In genomic region chr3:113005622-113006021, GRCh38 we compare ENCODE assay signal across 19 cellular contexts. TPM values are rescaled to one million over a fixed set of nuclear protein-coding genes. Genes with fewer than 3 reads are reported as not detected.
DNase-seq lines count a peak whose midpoint lies in the region; ATAC-seq and TF ChIP-seq lines count a peak whose summit lies in the region.
"Had no signal": no experiment of that assay in that cellular context is flagged by ENCODE, and none has a peak within 500 bp of the region (broad histone marks: within the 10 kb centered on the region; RNA-seq: fewer than 3 reads in every experiment).

No MANE protein-coding gene starts in this region.

- no peaks in the 10 kb centered on the region for H3K27me3 ChIP-seq in MM.1S (replicated peaks; ENCODE audit: insufficient read depth, low read length)
- H3K27me3 ChIP-seq in body of pancreas = no peaks in the 10 kb centered on the region
- H3K27me3 ChIP-seq: breast epithelium had no signal

- peak overlapping the region; percentile 57 for H3K4me2 ChIP-seq in MM.1S (ENCODE audit: low read depth, low read length)

- H3K9me3 ChIP-seq in MM.1S (replicated peaks; ENCODE audit: insufficient read depth, low read length) (no peaks in the 10 kb centered on the region), body of pancreas (no peaks in the 10 kb centered on the region)
- H3K9me3 ChIP-seq: breast epithelium, Caco-2, psoas muscle had no signal

- H3K4me3 ChIP-seq in MM.1S (ENCODE audit: low read length) = peak overlapping the region; percentile 6; the same call in 1 of the 2 replicates
- H3K4me3 ChIP-seq in body of pancreas = no peak overlapping the region
- H3K4me3 ChIP-seq: breast epithelium, GM12878, lung, psoas muscle had no signal

- TF ChIP-seq CTCF in MM.1S (IDR thresholded peaks at IDR 0.05; ENCODE audit: low read length) = no peak
- TF ChIP-seq CTCF in body of pancreas (IDR thresholded peaks at IDR 0.05) = no peak

- no peaks in the 10 kb centered on the region for H3K9me3 Mint-ChIP-seq in activated naive CD4-positive, alpha-beta T cell treated with anti-CD3 and anti-CD28 coated beads, Interleukin-2, amount 10 ng/mL, durations not matched to agents 7 days and 5 days
- no peaks in the 10 kb centered on the region for H3K9me3 Mint-ChIP-seq in activated naive CD8-positive, alpha-beta T cell treated with anti-CD3 and anti-CD28 coated beads, Interleukin-2, amount 50 U/mL, for 24 hours
- no peaks in the 10 kb centered on the region for H3K9me3 Mint-ChIP-seq in stimulated activated naive CD8-positive, alpha-beta T cell treated with anti-CD3 and anti-CD28 coated beads, Interleukin-15, Interleukin-2, amounts not matched to agents 100 ng/mL and 50 ng/mL, for 24 hours
- H3K9me3 Mint-ChIP-seq: nephron had no signal

- H3K4me1 ChIP-seq in MM.1S (ENCODE audit: low read length) (peaks cover 24% of the 10 kb centered on the region), body of pancreas (no peaks in the 10 kb centered on the region)
- H3K4me1 ChIP-seq: breast epithelium, Caco-2, psoas muscle had no signal

- no peaks in the 10 kb centered on the region for H3K27me3 Mint-ChIP-seq in activated naive CD4-positive, alpha-beta T cell treated with anti-CD3 and anti-CD28 coated beads, Interleukin-2, amount 10 ng/mL, durations not matched to agents 7 days and 5 days
- H3K27me3 Mint-ChIP-seq in activated naive CD8-positive, alpha-beta T cell treated with anti-CD3 and anti-CD28 coated beads, Interleukin-2, amount 50 U/mL, for 24 hours = no peaks in the 10 kb centered on the region
- no peaks in the 10 kb centered on the region for H3K27me3 Mint-ChIP-seq in stimulated activated naive CD8-positive, alpha-beta T cell treated with anti-CD3 and anti-CD28 coated beads, Interleukin-15, Interleukin-2, amounts not matched to agents 100 ng/mL and 50 ng/mL, for 24 hours

- peaks cover 22% of the 10 kb centered on the region for H3F3A ChIP-seq in MM.1S (ENCODE audit: insufficient read depth, low read length)

- DNase-seq in activated naive CD4-positive, alpha-beta T cell treated with anti-CD3 and anti-CD28 coated beads, Interleukin-2, amount 10 ng/mL, durations not matched to agents 7 days and 5 days = peak; percentile 23
- no peak for DNase-seq in activated naive CD4-positive, alpha-beta T cell treated with Interleukin-2 at 50 U/mL for 16 hours
- DNase-seq in MM.1S = peak; percentile 81
- no peak for DNase-seq in activated naive CD8-positive, alpha-beta T cell treated with anti-CD3 and anti-CD28 coated beads, Interleukin-2, amount 50 U/mL, for 24 hours
- DNase-seq in pons (ENCODE audit: low spot score) = no peak
- DNase-seq in body of pancreas = no peak
- no peak for DNase-seq in left lobe of liver (ENCODE audit: low spot score)
- DNase-seq: activated CD4-positive, alpha-beta T cell treated with anti-CD3 and anti-CD28 coated beads for 48 hours; activated gamma-delta T cell treated with Interleukin-2 at 50 U/mL for 16 hours; Caco-2; NCI-H146; NCI-H446; psoas muscle; SHP77 had no signal

- no peak overlapping the region for H2AFZ ChIP-seq in MM.1S (ENCODE audit: low read length)

- H3K9ac ChIP-seq in MM.1S (ENCODE audit: low read length) = no peak overlapping the region

- H3K36me3 Mint-ChIP-seq in activated naive CD4-positive, alpha-beta T cell treated with anti-CD3 and anti-CD28 coated beads, Interleukin-2, amount 10 ng/mL, durations not matched to agents 7 days and 5 days = peaks cover 73% of the 10 kb centered on the region
- H3K36me3 Mint-ChIP-seq in activated naive CD8-positive, alpha-beta T cell treated with anti-CD3 and anti-CD28 coated beads, Interleukin-2, amount 50 U/mL, for 24 hours (ENCODE audit: low read depth) = peaks cover 72% of the 10 kb centered on the region
- H3K36me3 Mint-ChIP-seq in stimulated activated naive CD8-positive, alpha-beta T cell treated with anti-CD3 and anti-CD28 coated beads, Interleukin-15, Interleukin-2, amounts not matched to agents 100 ng/mL and 50 ng/mL, for 24 hours (ENCODE audit: low read depth) = peaks cover 85% of the 10 kb centered on the region

- no peak for TF ChIP-seq POLR2A in body of pancreas (IDR thresholded peaks at IDR 0.05)

- intact Hi-C loops in body of pancreas (cut with DNase I) = no loop called here

- H3K4me1 Mint-ChIP-seq in activated naive CD4-positive, alpha-beta T cell treated with anti-CD3 and anti-CD28 coated beads, Interleukin-2, amount 10 ng/mL, durations not matched to agents 7 days and 5 days = peaks cover 73% of the 10 kb centered on the region
- peaks cover 74% of the 10 kb centered on the region for H3K4me1 Mint-ChIP-seq in activated naive CD8-positive, alpha-beta T cell treated with anti-CD3 and anti-CD28 coated beads, Interleukin-2, amount 50 U/mL, for 24 hours
- peaks cover 63% of the 10 kb centered on the region for H3K4me1 Mint-ChIP-seq in stimulated activated naive CD8-positive, alpha-beta T cell treated with anti-CD3 and anti-CD28 coated beads, Interleukin-15, Interleukin-2, amounts not matched to agents 100 ng/mL and 50 ng/mL, for 24 hours (ENCODE audit: low read depth)

- H3K4me3 Mint-ChIP-seq in activated naive CD4-positive, alpha-beta T cell treated with anti-CD3 and anti-CD28 coated beads, Interleukin-2, amount 10 ng/mL, durations not matched to agents 7 days and 5 days = peak overlapping the region; percentile 48
- peak overlapping the region; percentile 62 for H3K4me3 Mint-ChIP-seq in activated naive CD8-positive, alpha-beta T cell treated with anti-CD3 and anti-CD28 coated beads, Interleukin-2, amount 50 U/mL, for 24 hours
- peak overlapping the region; percentile 75 for H3K4me3 Mint-ChIP-seq in stimulated activated naive CD8-positive, alpha-beta T cell treated with anti-CD3 and anti-CD28 coated beads, Interleukin-15, Interleukin-2, amounts not matched to agents 100 ng/mL and 50 ng/mL, for 24 hours
- H3K4me3 Mint-ChIP-seq: nephron had no signal

- no peaks in the 10 kb centered on the region for H4K20me1 ChIP-seq in MM.1S (ENCODE audit: insufficient read depth, low read length)

- ATAC-seq in activated naive CD8-positive, alpha-beta T cell treated with anti-CD3 and anti-CD28 coated beads, Interleukin-2, amount 50 U/mL, for 24 hours = peak; percentile 97
- ATAC-seq in body of pancreas = no peak
- ATAC-seq in left lobe of liver = no peak
- ATAC-seq: GM12878, psoas muscle had no signal

- WGBS in body of pancreas, 2 donors = 77 to 81% methylated on average over 7 of the region's 7 CpGs

- peak overlapping the region; percentile 87 for H3K27ac Mint-ChIP-seq in activated naive CD4-positive, alpha-beta T cell treated with anti-CD3 and anti-CD28 coated beads, Interleukin-2, amount 10 ng/mL, durations not matched to agents 7 days and 5 days
- peak overlapping the region; percentile 88 for H3K27ac Mint-ChIP-seq in activated naive CD8-positive, alpha-beta T cell treated with anti-CD3 and anti-CD28 coated beads, Interleukin-2, amount 50 U/mL, for 24 hours
- peak overlapping the region; percentile 96 for H3K27ac Mint-ChIP-seq in stimulated activated naive CD8-positive, alpha-beta T cell treated with anti-CD3 and anti-CD28 coated beads, Interleukin-15, Interleukin-2, amounts not matched to agents 100 ng/mL and 50 ng/mL, for 24 hours
- H3K27ac Mint-ChIP-seq: nephron had no signal

- CTCF ChIA-PET in activated naive CD4-positive, alpha-beta T cell treated with anti-CD3 and anti-CD28 coated beads, Interleukin-2, amount 10 ng/mL, durations not matched to agents 7 days and 5 days (lab: Charles Lee) = interaction anchor here (0.8 to 1.7 kb wide), 4 partner anchors 11 to 271 kb away, joined by 3 to 6 read pairs (median 4); no protein-coding TSS in a partner anchor

- peaks cover 7% of the 10 kb centered on the region; the same call in 1 of the 2 replicates for H3K79me2 ChIP-seq in MM.1S (ENCODE audit: low read length)

- peak overlapping the region; percentile 46; the same call in 1 of the 2 replicates for H3K27ac ChIP-seq in MM.1S (ENCODE audit: low read length)
- H3K27ac ChIP-seq in body of pancreas = no peak overlapping the region
- H3K27ac ChIP-seq: breast epithelium, psoas muscle had no signal

- peaks cover 2% of the 10 kb centered on the region; the same call in 1 of the 2 replicates for H3K36me3 ChIP-seq in MM.1S (replicated peaks; ENCODE audit: insufficient read depth, low read length)
- H3K36me3 ChIP-seq in body of pancreas (replicated peaks in 1 of 2; ENCODE audit: insufficient read depth in 1 of 2, low read depth in 2 of 2) = peaks cover 0 to 32% of the 10 kb centered on the region in 2 donors

- H3K9me2 ChIP-seq in MM.1S (replicated peaks; ENCODE audit: insufficient read depth, low read length) = no peaks in the 10 kb centered on the region

RNA-seq across cellular contexts. Expression of gene GTPBP8, which starts 14.8 kb away (rescaled TPM):
- 10 to 100 TPM; 10.6 to 13.2 TPM for total RNA-seq in body of pancreas
- total RNA-seq in left lobe of liver = 7.7 TPM

RNA-seq across cellular contexts. Expression of gene CD200R1, which starts 30.7 kb away (rescaled TPM):
- total RNA-seq in body of pancreas (1 to 10 TPM in 1 of 2 donors, not detected in 1; 1.8 TPM), left lobe of liver (0.38 TPM)

Comparison
In these comparisons a context has a peak if more than half of its experiments do, and no peak if none do; other contexts are left out.
1. DNase-seq: peak in activated naive CD4-positive, alpha-beta T cell treated with anti-CD3 and anti-CD28 coated beads, Interleukin-2, amount 10 ng/mL, durations not matched to agents 7 days and 5 days (single experiment) and MM.1S (single experiment); none in activated naive CD4-positive, alpha-beta T cell treated with Interleukin-2 at 50 U/mL for 16 hours (single experiment), activated naive CD8-positive, alpha-beta T cell treated with anti-CD3 and anti-CD28 coated beads, Interleukin-2, amount 50 U/mL, for 24 hours (single experiment), pons (single experiment), body of pancreas (0 of 4) and left lobe of liver (single experiment).
2. Peak in every context shown above with its lines, with median percentiles within 50 percentile points of each other: H3K27ac Mint-ChIP-seq and H3K4me3 Mint-ChIP-seq.